8 cellular contexts compared by ENCODE assay signal in the genomic region with DNA sequence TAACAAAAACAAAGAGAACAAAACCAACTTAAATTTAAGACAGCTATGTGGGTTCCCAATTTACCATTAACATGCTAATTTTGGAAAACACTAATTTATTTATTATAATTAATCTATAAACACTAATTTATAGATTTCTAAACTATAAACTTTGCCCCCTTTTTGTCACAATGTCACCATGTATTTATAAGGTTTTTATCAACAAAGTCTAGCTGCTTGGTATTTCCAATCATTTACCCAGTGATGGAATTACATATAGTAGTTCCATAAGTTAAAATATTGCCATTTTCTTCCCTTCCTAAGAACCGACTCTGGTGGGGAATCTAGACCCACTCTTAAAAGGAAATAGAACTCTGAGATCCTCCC.
DNase-seq lines count a peak whose midpoint lies in the region; ATAC-seq and TF ChIP-seq lines count a peak whose summit lies in the region.
"Had no signal": no experiment of that assay in that cellular context is flagged by ENCODE, and none has a peak within 500 bp of the region (broad histone marks: within the 10 kb centered on the region; RNA-seq: fewer than 3 reads in every experiment).

No MANE protein-coding gene starts in this region.

- H3K27me3 ChIP-seq in GM23248 (replicated peaks; ENCODE audit: insufficient read depth) (no peaks in the 10 kb centered on the region), RWPE2 (ENCODE audit: insufficient read depth, poor library complexity, severe bottlenecking) (no peaks in the 10 kb centered on the region), thoracic aorta (replicated peaks; ENCODE audit: insufficient read depth) (no peaks in the 10 kb centered on the region), brain microvascular endothelial cell (replicated peaks) (no peaks in the 10 kb centered on the region), tibial nerve (no peaks in the 10 kb centered on the region)
- H3K27me3 ChIP-seq: BLaER1 had no signal

- peak overlapping the region; percentile 40 for H3K4me2 ChIP-seq in GM23248 (ENCODE audit: unreplicated experiment)
- H3K4me2 ChIP-seq: BLaER1 had no signal

- no peak for ATAC-seq in RWPE2 (ENCODE audit: low read depth)
- ATAC-seq in thoracic aorta (ENCODE audit: insufficient number of reproducible peaks, low FRiP score, low read depth): no peak

- H3K36me3 ChIP-seq in GM23248 (ENCODE audit: low read depth) (no peaks in the 10 kb centered on the region), RWPE2 (ENCODE audit: low read depth) (no peaks in the 10 kb centered on the region), thoracic aorta (no peaks in the 10 kb centered on the region), brain microvascular endothelial cell (replicated peaks) (no peaks in the 10 kb centered on the region), tibial nerve (no peaks in the 10 kb centered on the region)
- H3K36me3 ChIP-seq: BLaER1 had no signal

- no peak overlapping the region for H3K4me3 Mint-ChIP-seq in glutamatergic neuron (ENCODE audit: unreplicated experiment)

- TF ChIP-seq CTCF in RWPE2 (IDR thresholded peaks at IDR 0.05; ENCODE audit: poor library complexity, severe bottlenecking): peak; percentile 76
- TF ChIP-seq CTCF in glutamatergic neuron (IDR thresholded peaks at IDR 0.05; ENCODE audit: partially characterized antibody, unreplicated experiment): peak; percentile 50
- peak; percentile 6 for TF ChIP-seq CTCF in thoracic aorta (IDR thresholded peaks at IDR 0.05)
- TF ChIP-seq CTCF in brain microvascular endothelial cell (IDR thresholded peaks at IDR 0.05; ENCODE audit: low read depth, low read length, missing control alignments): no peak
- no peak for TF ChIP-seq CTCF in tibial nerve (IDR thresholded peaks at IDR 0.05)

- DNase-seq in GM23248 (no peak), RWPE2 (ENCODE audit: low spot score) (no peak), glutamatergic neuron (no peak), thoracic aorta (ENCODE audit: low spot score) (no peak), brain microvascular endothelial cell (no peak), DMS53 (lab: John Stamatoyannopoulos, UW) (no peak), tibial nerve (ENCODE audit: low spot score in 2 of 2) (no peak)

- in situ Hi-C loops in GM23248 (cut with MboI): loop anchor here (10.0 kb wide), 1 partner anchor 209 kb away; no protein-coding TSS in a partner anchor
- in situ Hi-C loops in brain microvascular endothelial cell (cut with HindIII; ENCODE audit: low pct_ligation_motif_present, low sequenced_read_pairs): no loop called here

- H2AFZ ChIP-seq in GM23248: peak overlapping the region; percentile 82

- TF ChIP-seq POLR2A in tibial nerve (IDR thresholded peaks at IDR 0.05): no peak

- H3K4me1 Mint-ChIP-seq in glutamatergic neuron (ENCODE audit: low read depth, unreplicated experiment): peaks cover 26% of the 10 kb centered on the region

- H3K9ac ChIP-seq in GM23248: peak overlapping the region; percentile 47
- H3K9ac ChIP-seq: BLaER1 had no signal

- H4K20me1 ChIP-seq in GM23248 (ENCODE audit: insufficient read depth): no peaks in the 10 kb centered on the region
- H4K20me1 ChIP-seq: BLaER1 had no signal

- no peaks in the 10 kb centered on the region for H3K27me3 Mint-ChIP-seq in glutamatergic neuron (ENCODE audit: unreplicated experiment)

- no peak overlapping the region for H3K27ac Mint-ChIP-seq in glutamatergic neuron (ENCODE audit: unreplicated experiment)

- peaks cover 19% of the 10 kb centered on the region for H3K4me1 ChIP-seq in GM23248 (ENCODE audit: insufficient read depth)
- no peaks in the 10 kb centered on the region for H3K4me1 ChIP-seq in RWPE2 (ENCODE audit: insufficient read depth, poor library complexity, severe bottlenecking)
- H3K4me1 ChIP-seq in thoracic aorta (ENCODE audit: control insufficient read depth in 1 of 2, low read depth in 2 of 2): peaks cover 8 to 18% of the 10 kb centered on the region in 2 donors
- peaks cover 0 to 21% (median 0%) of the 10 kb centered on the region in 4 donors for H3K4me1 ChIP-seq in tibial nerve

- H3K36me3 Mint-ChIP-seq in glutamatergic neuron (ENCODE audit: unreplicated experiment): no peaks in the 10 kb centered on the region

- no peak overlapping the region for H3K27ac ChIP-seq in GM23248
- H3K27ac ChIP-seq in RWPE2 (ENCODE audit: poor library complexity, severe bottlenecking): no peak overlapping the region
- peak overlapping the region in 1 of 2 donors; percentile 21 for H3K27ac ChIP-seq in thoracic aorta
- no peak overlapping the region for H3K27ac ChIP-seq in brain microvascular endothelial cell
- peak overlapping the region in 2 of 4 donors; percentile 39 to 62 for H3K27ac ChIP-seq in tibial nerve
- H3K27ac ChIP-seq: BLaER1 had no signal

- no peaks in the 10 kb centered on the region for H3K9me2 ChIP-seq in GM23248 (ENCODE audit: insufficient read depth)

- H3K9me3 Mint-ChIP-seq in glutamatergic neuron (ENCODE audit: unreplicated experiment): no peaks in the 10 kb centered on the region

- H3K4me3 ChIP-seq in GM23248: no peak overlapping the region
- H3K4me3 ChIP-seq in RWPE2 (ENCODE audit: severe bottlenecking): no peak overlapping the region
- peak overlapping the region; percentile 57 for H3K4me3 ChIP-seq in thoracic aorta
- H3K4me3 ChIP-seq in brain microvascular endothelial cell (ENCODE audit: low read depth, low read length): no peak overlapping the region
- H3K4me3 ChIP-seq in tibial nerve: no peak overlapping the region
- H3K4me3 ChIP-seq: BLaER1 had no signal

- TF ChIP-seq EP300 in tibial nerve (IDR thresholded peaks at IDR 0.05): no peak

- 35 to 49% methylated on average over 1 of the region's 1 CpG for WGBS in GM23248 (ENCODE audit: low coverage in 1 of 2, low lambda C conversion rate in 2 of 2, missing lambda C conversion rate in 2 of 2), 2 experiments
- 23 to 28% methylated on average over 1 of the region's 1 CpG for WGBS in tibial nerve, 2 donors

- H3K9me3 ChIP-seq in GM23248 (ENCODE audit: low read depth) (no peaks in the 10 kb centered on the region), RWPE2 (ENCODE audit: severe bottlenecking) (no peaks in the 10 kb centered on the region), thoracic aorta (no peaks in the 10 kb centered on the region), tibial nerve (no peaks in the 10 kb centered on the region)
- H3K9me3 ChIP-seq: BLaER1 had no signal

- no peaks in the 10 kb centered on the region for H3K79me2 ChIP-seq in GM23248 (ENCODE audit: insufficient read depth)

- peaks cover 16% of the 10 kb centered on the region for H3F3A ChIP-seq in GM23248 (ENCODE audit: insufficient read depth)

Comparison
In these comparisons a context has a peak if more than half of its experiments do, and no peak if none do; other contexts are left out.
1. CTCF ChIP-seq: peak in RWPE2 (single experiment), glutamatergic neuron (single experiment) and thoracic aorta (single experiment); none in brain microvascular endothelial cell (single experiment) and tibial nerve (0 of 5).